ENCODE assay signal across 2 cellular contexts in the genomic region with DNA sequence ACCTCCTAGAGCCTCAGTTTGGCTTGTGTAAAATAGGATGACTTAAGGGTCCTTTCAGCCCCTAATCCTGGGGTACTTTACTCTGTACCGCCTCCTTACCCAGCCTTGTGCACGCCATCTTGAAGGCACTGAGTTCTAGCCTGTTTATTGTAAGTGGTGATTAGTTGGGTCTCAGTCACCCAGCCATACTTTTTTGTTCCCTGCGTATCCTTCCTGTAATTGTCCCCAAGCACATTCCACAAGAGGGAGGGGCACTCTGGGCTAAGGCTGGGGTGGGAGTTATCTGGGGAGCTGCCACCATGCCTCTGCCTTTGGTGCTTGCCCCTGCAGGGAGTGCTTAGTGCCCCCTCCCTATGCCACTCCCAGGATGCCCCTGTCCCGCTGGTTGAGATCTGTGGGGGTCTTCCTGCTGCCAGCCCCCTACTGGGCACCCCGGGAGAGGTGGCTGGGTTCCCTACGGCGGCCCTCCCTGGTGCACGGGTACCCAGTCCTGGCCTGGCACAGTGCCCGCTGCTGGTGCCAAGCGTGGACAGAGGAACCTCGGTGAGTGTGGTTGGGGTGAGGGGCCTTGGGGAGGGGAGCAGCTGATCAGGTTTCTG.
TF ChIP-seq lines count a peak whose summit lies in the region.

No MANE protein-coding gene starts in this region.

TF ChIP-seq in PFSK-1, 5 proteins besides CTCF, POLR2A, EP300 and RAD21:
- TF ChIP-seq SIN3A (IDR thresholded peaks at IDR 0.05; ENCODE audit: borderline replicate concordance, insufficient read depth, low read length), result no peak
- TF ChIP-seq, protein P1, sequence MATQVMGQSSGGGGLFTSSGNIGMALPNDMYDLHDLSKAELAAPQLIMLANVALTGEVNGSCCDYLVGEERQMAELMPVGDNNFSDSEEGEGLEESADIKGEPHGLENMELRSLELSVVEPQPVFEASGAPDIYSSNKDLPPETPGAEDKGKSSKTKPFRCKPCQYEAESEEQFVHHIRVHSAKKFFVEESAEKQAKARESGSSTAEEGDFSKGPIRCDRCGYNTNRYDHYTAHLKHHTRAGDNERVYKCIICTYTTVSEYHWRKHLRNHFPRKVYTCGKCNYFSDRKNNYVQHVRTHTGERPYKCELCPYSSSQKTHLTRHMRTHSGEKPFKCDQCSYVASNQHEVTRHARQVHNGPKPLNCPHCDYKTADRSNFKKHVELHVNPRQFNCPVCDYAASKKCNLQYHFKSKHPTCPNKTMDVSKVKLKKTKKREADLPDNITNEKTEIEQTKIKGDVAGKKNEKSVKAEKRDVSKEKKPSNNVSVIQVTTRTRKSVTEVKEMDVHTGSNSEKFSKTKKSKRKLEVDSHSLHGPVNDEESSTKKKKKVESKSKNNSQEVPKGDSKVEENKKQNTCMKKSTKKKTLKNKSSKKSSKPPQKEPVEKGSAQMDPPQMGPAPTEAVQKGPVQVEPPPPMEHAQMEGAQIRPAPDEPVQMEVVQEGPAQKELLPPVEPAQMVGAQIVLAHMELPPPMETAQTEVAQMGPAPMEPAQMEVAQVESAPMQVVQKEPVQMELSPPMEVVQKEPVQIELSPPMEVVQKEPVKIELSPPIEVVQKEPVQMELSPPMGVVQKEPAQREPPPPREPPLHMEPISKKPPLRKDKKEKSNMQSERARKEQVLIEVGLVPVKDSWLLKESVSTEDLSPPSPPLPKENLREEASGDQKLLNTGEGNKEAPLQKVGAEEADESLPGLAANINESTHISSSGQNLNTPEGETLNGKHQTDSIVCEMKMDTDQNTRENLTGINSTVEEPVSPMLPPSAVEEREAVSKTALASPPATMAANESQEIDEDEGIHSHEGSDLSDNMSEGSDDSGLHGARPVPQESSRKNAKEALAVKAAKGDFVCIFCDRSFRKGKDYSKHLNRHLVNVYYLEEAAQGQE (IDR thresholded peaks at IDR 0.05; ENCODE audit: insufficient read depth in 1 of 2, low read depth in 2 of 2, low read length in 2 of 2), result no peak
- 0 out of 2 replicates have a peak, but pooled peaks have one; percentile 30 for TF ChIP-seq TAF1 (IDR thresholded peaks at IDR 0.05; ENCODE audit: borderline replicate concordance, insufficient read depth, low read length)

TF ChIP-seq in H1, 55 proteins besides CTCF, POLR2A, EP300 and RAD21:
- TF ChIP-seq ATF2 (IDR thresholded peaks at IDR 0.05; ENCODE audit: low read length) (no peak), YY1 (IDR thresholded peaks at IDR 0.05; ENCODE audit: low read depth, low read length) (peak; percentile 27; the same call in 1 of the 2 replicates)
